9 cellular contexts compared by ENCODE assay signal in the genomic region with DNA sequence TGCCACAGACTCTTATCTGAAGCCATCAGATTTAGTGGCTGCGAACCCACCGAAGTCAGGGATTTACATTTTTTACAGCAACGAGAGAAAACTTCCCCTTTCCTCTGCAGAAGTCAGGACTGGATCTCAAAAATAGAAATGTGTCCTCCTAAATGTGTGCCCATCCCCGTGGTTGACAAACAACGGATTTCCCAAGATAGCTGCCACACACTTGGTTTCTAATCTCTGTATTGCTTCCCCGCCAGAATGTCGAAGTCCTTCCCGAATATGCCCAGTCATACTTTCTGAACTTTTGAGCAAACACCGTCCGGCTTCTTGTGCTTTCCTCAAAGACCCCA. TPM values are rescaled to one million over a fixed set of nuclear protein-coding genes. Genes with fewer than 3 reads are reported as not detected.
DNase-seq lines count a peak whose midpoint lies in the region; ATAC-seq, FAIRE-seq and TF ChIP-seq lines count a peak whose summit lies in the region.
"Had no signal": no experiment of that assay in that cellular context is flagged by ENCODE, and none has a peak within 500 bp of the region (broad histone marks: within the 10 kb centered on the region; RNA-seq: fewer than 3 reads in every experiment).

No MANE protein-coding gene starts in this region.

- H3K9me3 ChIP-seq in HEK293 (ENCODE audit: control insufficient read depth, insufficient read depth, low read depth, low read length): no peaks in the 10 kb centered on the region

- TF ChIP-seq CTCF in AG10803 (conservative IDR thresholded peaks at IDR 0.05; ENCODE audit: low read length) (no peak), HEK293 (tag by site-specific recombination; IDR thresholded peaks at IDR 0.05) (no peak; the same call in 1 of the 2 replicates), astrocyte of the cerebellum (IDR thresholded peaks at IDR 0.05; ENCODE audit: low read depth, low read length, missing control alignments) (no peak), natural killer cell (IDR thresholded peaks at IDR 0.05) (no peak)

- H3K9me3 Mint-ChIP-seq in natural killer cell: no peaks in the 10 kb centered on the region

- FAIRE-seq in frontal cortex (lab: Jason Lieb, UNC): no peak
- FAIRE-seq: islet of Langerhans had no signal

- no peaks in the 10 kb centered on the region for H3K36me3 Mint-ChIP-seq in natural killer cell

- H3K4me1 ChIP-seq in HEK293 (ENCODE audit: control insufficient read depth, insufficient read depth, low read length): no peaks in the 10 kb centered on the region

- H3K27ac Mint-ChIP-seq in natural killer cell: no peak overlapping the region

- no peak for DNase-seq in AG10803 (ENCODE audit: low read depth)
- DNase-seq in astrocyte of the cerebellum (ENCODE audit: low read depth): no peak
- DNase-seq in natural killer cell: no peak
- DNase-seq in GM19240 (ENCODE audit: insufficient read length, low spot score): no peak
- no peak for DNase-seq in frontal cortex (ENCODE audit: low spot score in 2 of 2)
- no peak for DNase-seq in posterior vena cava (ENCODE audit: low spot score)

- ATAC-seq in natural killer cell (no peak), HG03565 (IDR thresholded peaks at IDR 0.05; ENCODE audit: unreplicated experiment) (no peak)

- peak overlapping the region; percentile 40 for H3K4me3 Mint-ChIP-seq in natural killer cell

- H3K36me3 ChIP-seq in HEK293 (ENCODE audit: control insufficient read depth in 2 of 2, insufficient read depth in 1 of 2, low read length in 2 of 2): no peaks in the 10 kb centered on the region

- peaks cover 0 to 8% of the 10 kb centered on the region in 2 donors for H3K4me1 Mint-ChIP-seq in natural killer cell

- H3K4me3 ChIP-seq in AG10803 (ENCODE audit: low read length) (peak overlapping the region; percentile 55), HEK293 (ENCODE audit: low read depth, low read length) (peak overlapping the region; percentile 68; the same call in 1 of the 2 replicates), astrocyte of the cerebellum (ENCODE audit: low read depth, low read length) (peak overlapping the region; percentile 49)

- in situ Hi-C loops in astrocyte of the cerebellum (cut with HindIII; ENCODE audit: low sequenced_read_pairs): no loop called here

- POLR2A ChIA-PET in HEK293 (lab: Yijun Ruan, JAX): no interaction called here

- intact Hi-C loops in natural killer cell (cut with micrococcal nuclease) (no loop called here), posterior vena cava (cut with DNase I) (no loop called here)

- no peak overlapping the region for H3K27ac ChIP-seq in HEK293 (ENCODE audit: extremely low read depth, low read depth, low read length)

- H3K27me3 Mint-ChIP-seq in natural killer cell (ENCODE audit: low read depth in 2 of 2): peaks cover 42 to 56% of the 10 kb centered on the region in 2 donors

- CTCF ChIA-PET in HEK293 (lab: Yijun Ruan, JAX): interaction anchor here (0.7 kb wide), 1 partner anchor 348 kb away, joined by 3 read pairs; no protein-coding TSS in a partner anchor

TF ChIP-seq in HEK293, 187 proteins besides CTCF, POLR2A, EP300 and RAD21:
- TF ChIP-seq ZNF654 (tag by site-specific recombination; IDR thresholded peaks at IDR 0.05; ENCODE audit: low read depth): 0 out of 2 replicates have a peak, but pooled peaks have one; percentile 17
- no peak for TF ChIP-seq SCRT2 (tag by site-specific recombination; IDR thresholded peaks at IDR 0.05)
- peak; percentile 43 for TF ChIP-seq ZNF335 (tag by site-specific recombination; conservative IDR thresholded peaks at IDR 0.05)

RNA-seq across cellular contexts. Expression of a gene that starts 0.8 kb away (rescaled TPM):
- 1 to 10 TPM in 1 of 3 donors, not detected in 2; 1.6 TPM for total RNA-seq in natural killer cell
- total RNA-seq in frontal cortex: 20.0 TPM
- total RNA-seq in posterior vena cava: 1 to 10 TPM; 3.4 to 4.7 TPM
